ENCODE assay signal across 8 cellular contexts in the genomic region with DNA sequence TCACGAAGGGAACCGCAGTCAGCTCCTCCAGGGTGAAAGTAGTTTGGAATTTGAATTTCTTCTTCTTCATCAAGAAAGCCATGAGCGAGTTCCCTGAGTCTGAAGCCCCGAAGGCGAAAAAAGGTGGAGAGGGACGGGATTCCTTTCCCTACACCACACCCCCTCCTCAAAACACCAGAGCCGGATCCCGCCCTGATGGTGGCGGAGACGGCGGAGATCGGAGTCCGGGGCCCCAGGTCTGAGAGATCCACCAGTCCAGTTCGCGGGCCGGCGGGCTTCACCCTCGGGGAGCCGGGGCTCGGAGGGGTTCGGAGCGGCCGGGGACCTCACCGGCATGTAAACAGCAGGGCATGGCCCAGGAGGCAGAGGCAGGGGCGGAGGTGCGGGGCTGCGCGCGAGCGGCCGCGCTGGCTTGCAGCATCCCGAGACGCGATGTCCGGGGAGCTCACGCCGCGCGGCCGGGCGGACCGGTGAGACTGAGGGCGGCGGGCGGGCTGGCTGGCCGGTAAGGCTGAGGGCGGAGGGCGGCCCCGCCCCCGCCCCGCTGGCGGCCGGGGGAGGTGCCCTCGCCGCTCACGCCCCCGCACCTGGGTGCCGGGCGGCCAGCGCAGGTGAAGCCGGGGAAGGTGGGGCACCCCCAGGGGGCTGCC. TPM values are rescaled to one million over a fixed set of nuclear protein-coding genes. Genes with fewer than 3 reads are reported as not detected.
DNase-seq lines count a peak whose midpoint lies in the region; ATAC-seq, FAIRE-seq and TF ChIP-seq lines count a peak whose summit lies in the region.

No MANE protein-coding gene starts in this region.

- H3K4me3 ChIP-seq in A549 (peak overlapping the region; percentile 91), SJCRH30 (peak overlapping the region; percentile 68)

- H3K27ac Mint-ChIP-seq in MCF 10A (ENCODE audit: low read depth, unreplicated experiment), result no peak overlapping the region
- H3K27ac Mint-ChIP-seq in stimulated activated naive CD8-positive, alpha-beta T cell treated with anti-CD3 and anti-CD28 coated beads, Interleukin-15, amount 100 ng/mL, for 72 hours, result peak overlapping the region; percentile 80 to 98

- H3K4me2 ChIP-seq in A549, result peak overlapping the region; percentile 98

- no peaks in the 10 kb centered on the region for H3K9me3 Mint-ChIP-seq in MCF 10A (ENCODE audit: unreplicated experiment)
- no peaks in the 10 kb centered on the region for H3K9me3 Mint-ChIP-seq in stimulated activated naive CD8-positive, alpha-beta T cell treated with anti-CD3 and anti-CD28 coated beads, Interleukin-15, amount 100 ng/mL, for 72 hours

- H3K27me3 ChIP-seq in SJCRH30, result 0 out of 2 replicates have a peak, but pooled peaks cover 3% of the 10 kb centered on the region

- CTCF ChIA-PET in A549 (lab: Yijun Ruan, JAX) (interaction anchor here (0.7 to 17.9 kb wide), 13 partner anchors 10 to 137 kb away, joined by 3 to 173 read pairs (median 4); no protein-coding TSS in a partner anchor), MCF 10A (lab: Yijun Ruan, JAX) (interaction anchor here (0.6 to 1.5 kb wide), 6 partner anchors 9 to 37 kb away, joined by 3 to 6 read pairs (median 4); no protein-coding TSS in a partner anchor)

- TF ChIP-seq CTCF in A549 (IDR thresholded peaks at IDR 0.05) (no peak), MCF 10A (IDR thresholded peaks at IDR 0.05; ENCODE audit: unreplicated experiment) (no peak)

- H3K9me3 ChIP-seq in A549 (no peaks in the 10 kb centered on the region), SJCRH30 (replicated peaks) (no peaks in the 10 kb centered on the region)

- peaks cover 49% of the 10 kb centered on the region for H3K4me1 ChIP-seq in A549
- H3K4me1 ChIP-seq in SJCRH30, result peaks cover 23% of the 10 kb centered on the region

- intact Hi-C loops in MCF 10A (cut with micrococcal nuclease), result no loop called here
- intact Hi-C loops in left colon (cut with DNase I, micrococcal nuclease), result no loop called here

- TF ChIP-seq POLR2A in A549 (IDR thresholded peaks at IDR 0.05; ENCODE audit: low read length), result peak; percentile 86

- TSS peak; percentile 68 for BruUV-seq in MCF 10A (replicated peaks; lab: Mats Ljungman, UMichigan)

- no peak for TF ChIP-seq EP300 in A549 (IDR thresholded peaks at IDR 0.05)

- ATAC-seq in A549 (peak; percentile 39 to 64), GM18858 (IDR thresholded peaks at IDR 0.05; ENCODE audit: unreplicated experiment) (peak; percentile 19), HG03039 (IDR thresholded peaks at IDR 0.05; ENCODE audit: unreplicated experiment) (peak; percentile 36), left colon (peak; percentile 59)
- peak; percentile 22 for ATAC-seq in stimulated activated naive CD8-positive, alpha-beta T cell treated with anti-CD3 and anti-CD28 coated beads, Interleukin-15, amount 100 ng/mL, for 72 hours

- POLR2A ChIA-PET in A549 (lab: Yijun Ruan, JAX) (interaction anchor here (0.5 to 2.5 kb wide), 6 partner anchors 14 to 87 kb away, joined by 3 to 10 read pairs (median 6); partner anchors contain the start of gene NAIF1), MCF 10A (lab: Yijun Ruan, JAX) (interaction anchor here (0.6 to 6.1 kb wide), 19 partner anchors 8 to 381 kb away, joined by 3 to 86 read pairs (median 5); partner anchors contain the start of genes DPM2, NAIF1 and SLC25A25)

- H3K36me3 Mint-ChIP-seq in MCF 10A (ENCODE audit: insufficient read depth, unreplicated experiment), result no peaks in the 10 kb centered on the region

- DNase-seq in A549 (ENCODE audit: low read depth in 1 of 2, low spot score in 1 of 2), result no peak
- peak in 1 of 2 experiments; percentile 47 for DNase-seq in SJCRH30
- DNase-seq in MCF 10A (ENCODE audit: unreplicated experiment), result peak; percentile 41
- peak; percentile 67 to 81 for DNase-seq in left colon
- peak; percentile 69 to 76 for DNase-seq in stimulated activated naive CD8-positive, alpha-beta T cell treated with anti-CD3 and anti-CD28 coated beads, Interleukin-15, amount 100 ng/mL, for 72 hours
- no peak for DNase-seq in AG08395 (ENCODE audit: low spot score)

- 0 out of 5 replicates have a peak, but pooled peaks of 1 of the 2 experiments have one; percentile 6 for TF ChIP-seq RAD21 in A549 (conservative IDR thresholded peaks at IDR 0.05 in 1 of 2, IDR thresholded peaks at IDR 0.05 in 1 of 2)

- WGBS in A549 (ENCODE audit: missing lambda C conversion rate), result under 1% methylated on average over 24 of the region's 62 CpGs

- peak overlapping the region; percentile 86 for H3K4me3 Mint-ChIP-seq in MCF 10A (ENCODE audit: unreplicated experiment)
- H3K4me3 Mint-ChIP-seq in stimulated activated naive CD8-positive, alpha-beta T cell treated with anti-CD3 and anti-CD28 coated beads, Interleukin-15, amount 100 ng/mL, for 72 hours, result peak overlapping the region; percentile 85 to 92

- no peaks in the 10 kb centered on the region for H3K36me3 ChIP-seq in SJCRH30

- H3K27me3 Mint-ChIP-seq in MCF 10A (ENCODE audit: insufficient read depth, unreplicated experiment), result no peaks in the 10 kb centered on the region
- no peaks in the 10 kb centered on the region for H3K27me3 Mint-ChIP-seq in stimulated activated naive CD8-positive, alpha-beta T cell treated with anti-CD3 and anti-CD28 coated beads, Interleukin-15, amount 100 ng/mL, for 72 hours

- peaks cover 22% of the 10 kb centered on the region for H3K4me1 Mint-ChIP-seq in MCF 10A (ENCODE audit: insufficient read depth, unreplicated experiment)
- peaks cover 61% of the 10 kb centered on the region for H3K4me1 Mint-ChIP-seq in stimulated activated naive CD8-positive, alpha-beta T cell treated with anti-CD3 and anti-CD28 coated beads, Interleukin-15, amount 100 ng/mL, for 72 hours

- peak overlapping the region; percentile 97 to 98 for H3K27ac ChIP-seq in A549
- H3K27ac ChIP-seq in SJCRH30, result no peak overlapping the region

- FAIRE-seq in A549 (lab: Jason Lieb, UNC), result no peak

TF ChIP-seq in A549, 52 proteins besides CTCF, POLR2A, EP300 and RAD21 (continues in another document):
- TF ChIP-seq CBX2 (IDR thresholded peaks at IDR 0.05; ENCODE audit: borderline replicate concordance, low read depth) (no peak), ZSCAN20 (CRISPR knock-in tag; IDR thresholded peaks at IDR 0.05) (no peak), REST (IDR thresholded peaks at IDR 0.05) (no peak)
- TF ChIP-seq, protein P1, sequence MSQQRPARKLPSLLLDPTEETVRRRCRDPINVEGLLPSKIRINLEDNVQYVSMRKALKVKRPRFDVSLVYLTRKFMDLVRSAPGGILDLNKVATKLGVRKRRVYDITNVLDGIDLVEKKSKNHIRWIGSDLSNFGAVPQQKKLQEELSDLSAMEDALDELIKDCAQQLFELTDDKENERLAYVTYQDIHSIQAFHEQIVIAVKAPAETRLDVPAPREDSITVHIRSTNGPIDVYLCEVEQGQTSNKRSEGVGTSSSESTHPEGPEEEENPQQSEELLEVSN (IDR thresholded peaks at IDR 0.05; ENCODE audit: borderline replicate concordance, low read depth), result 0 out of 2 replicates have a peak, but pooled peaks have one; percentile 2

RNA-seq across cellular contexts. Expression of gene EEIG1, which starts 0.6 kb away (rescaled TPM):
- polyA plus RNA-seq in A549 (2011; rRNA removed) (24.4 and 30.3 TPM in 2 replicates), A549 (2017; fragmentation: RNase III; extraction: RNeasy Plus Mini Kit Qiagen cat#74134 plus additional on column Dnase treatment) (24.1 to 33.0 TPM (median 31.5 TPM) in 3 replicates)
- polyA plus RNA-seq in A549 (2012; cell fraction: cytosol; rRNA removed), result 51.7 and 54.7 TPM in 2 replicates
- polyA plus RNA-seq in A549 (2012; cell fraction: nucleus; rRNA removed), result 83.0 and 94.5 TPM in 2 replicates
- 16.2 and 33.7 TPM in 2 replicates for polyA minus RNA-seq in A549 (2011; rRNA and poly(A)+ RNA removed)
- total RNA-seq in SJCRH30 (2014; rRNA removed; shearing (Covaris generic)), result 4.0 and 5.0 TPM in 2 replicates
- total RNA-seq in MCF 10A (2022) (17.5 and 23.9 TPM in 2 replicates), left colon (100 to 1,000 TPM; 157 to 175 TPM)

RNA-seq across cellular contexts. Expression of gene DPM2, which starts 42.5 kb away (rescaled TPM):
- 41.9 and 48.8 TPM in 2 replicates for polyA plus RNA-seq in A549 (2011; rRNA removed)
- 63.0 and 76.3 TPM in 2 replicates for polyA plus RNA-seq in A549 (2012; cell fraction: cytosol; rRNA removed)
- 52.4 and 53.7 TPM in 2 replicates for polyA plus RNA-seq in A549 (2012; cell fraction: nucleus; rRNA removed)
- 45.9 to 50.1 TPM (median 46.3 TPM) in 3 replicates for polyA plus RNA-seq in A549 (2017; fragmentation: RNase III; extraction: RNeasy Plus Mini Kit Qiagen cat#74134 plus additional on column Dnase treatment)
- polyA minus RNA-seq in A549 (2011; rRNA and poly(A)+ RNA removed), result 78.6 and 82.1 TPM in 2 replicates
- total RNA-seq in SJCRH30 (2014; rRNA removed; shearing (Covaris generic)), result 44.7 and 46.4 TPM in 2 replicates
- 41.5 and 41.8 TPM in 2 replicates for total RNA-seq in MCF 10A (2022)
- 10 to 100 TPM; 25.1 to 28.6 TPM for total RNA-seq in left colon

RNA-seq across cellular contexts. Expression of gene PIP5KL1, which starts 49.6 kb away (rescaled TPM):
- 1.8 and 2.4 TPM in 2 replicates for polyA plus RNA-seq in A549 (2011; rRNA removed)
- polyA plus RNA-seq in A549 (2012; cell fraction: cytosol; rRNA removed), result 1.4 and 2.2 TPM in 2 replicates
- polyA plus RNA-seq in A549 (2012; cell fraction: nucleus; rRNA removed), result 19.9 and 20.7 TPM in 2 replicates
- polyA plus RNA-seq in A549 (2017; fragmentation: RNase III; extraction: RNeasy Plus Mini Kit Qiagen cat#74134 plus additional on column Dnase treatment), result 2.0 to 3.7 TPM (median 2.5 TPM) in 3 replicates
- 0.70 and 2.0 TPM in 2 replicates for polyA minus RNA-seq in A549 (2011; rRNA and poly(A)+ RNA removed)
- 0.20 and 0.51 TPM in 2 replicates for total RNA-seq in SJCRH30 (2014; rRNA removed; shearing (Covaris generic))
- 4.0 and 5.7 TPM in 2 replicates for total RNA-seq in MCF 10A (2022)
- 1 to 10 TPM; 1.3 to 1.9 TPM for total RNA-seq in left colon

Comparison
In these comparisons a context has a peak if more than half of its experiments do, and no peak if none do; other contexts are left out.
1. DNase-seq: peak in MCF 10A (single experiment), left colon (2 of 2) and stimulated activated naive CD8-positive, alpha-beta T cell treated with anti-CD3 and anti-CD28 coated beads, Interleukin-15, amount 100 ng/mL, for 72 hours (2 of 2); none in A549 (0 of 2) and AG08395 (single experiment).
2. Peak in every context shown above with its lines, with median percentiles within 50 percentile points of each other: ATAC-seq.